21 cellular contexts compared by ENCODE assay signal in genomic region chr15:69824877-69825406, GRCh38.
"Had no signal": no experiment of that assay in that cellular context is flagged by ENCODE, and none has a peak within 500 bp of the region (broad histone marks: within the 10 kb centered on the region; RNA-seq: fewer than 3 reads in every experiment).

No MANE protein-coding gene starts in this region.

- H3K27ac ChIP-seq: HL-60, KMS-11, RWPE1, SJCRH30 had no signal

- H3K4me1 ChIP-seq: SJCRH30 had no signal

- ATAC-seq: Panc1, PC-3, SK-N-SH treated with all-trans-retinoic acid at 6 μM for 48 hours had no signal

- H3K36me3 ChIP-seq: SJCRH30 had no signal

- H3K9me3 ChIP-seq: SJCRH30 had no signal

- H3K4me3 ChIP-seq: SJCRH30 had no signal

- DNase-seq: Kasumi-1, MM.1S, NCI-H1092 treated with DMSO at 0.1 percent for 48 hours, NCI-H187, NCI-H2029, NCI-H2081 treated with DMSO at 0.1 percent for 48 hours, NCI-H2171, NCI-H226, NCI-H446, NCI-H510A, NCI-H524 treated with DMSO at 0.1 percent for 48 hours, NCI-H774, PC-3, SHP77 treated with DMSO at 0.1 percent for 48 hours, SJCRH30 had no signal

- H3K9ac ChIP-seq: KMS-11 had no signal

- H3K27me3 ChIP-seq: SJCRH30 had no signal

- FAIRE-seq: HTR-8/SVneo had no signal

- H3K4me2 ChIP-seq: KMS-11 had no signal
